ENCODE assay signal across 14 cellular contexts in genomic region chr11:108319541-108320145, GRCh38.
A peak's percentile ranks its signal among the peaks of the same experiment; 100 is the strongest.
DNase-seq lines count a peak whose midpoint lies in the region; ATAC-seq and TF ChIP-seq lines count a peak whose summit lies in the region.
"Had no signal": no experiment of that assay in that cellular context is flagged by ENCODE, and none has a peak within 500 bp of the region (broad histone marks: within the 10 kb centered on the region; RNA-seq: fewer than 3 reads in every experiment).

No MANE protein-coding gene starts in this region.

- H3K4me1 ChIP-seq in foreskin keratinocyte: peaks cover 25% of the 10 kb centered on the region
- H3K4me1 ChIP-seq in mesenchymal stem cell (ENCODE audit: control insufficient read depth, insufficient read depth, low read depth, low read length): no peaks in the 10 kb centered on the region

- H2AK5ac ChIP-seq in mesenchymal stem cell (ENCODE audit: low read length, severe bottlenecking): no peak overlapping the region

- H3K27ac ChIP-seq in AG04450 (ENCODE audit: low read depth, low read length): peak overlapping the region; percentile 21
- no peak overlapping the region for H3K27ac ChIP-seq in foreskin keratinocyte
- no peak overlapping the region for H3K27ac ChIP-seq in mesenchymal stem cell (ENCODE audit: low read length, poor library complexity, severe bottlenecking)
- H3K27ac ChIP-seq: VCaP had no signal

- H3K18ac ChIP-seq in mesenchymal stem cell (ENCODE audit: low read depth in 1 of 2, low read length in 2 of 2): no peak overlapping the region

- no peak overlapping the region for H2BK5ac ChIP-seq in mesenchymal stem cell (ENCODE audit: low read depth, low read length, poor library complexity, severe bottlenecking)

- no peak overlapping the region for H2BK15ac ChIP-seq in mesenchymal stem cell (ENCODE audit: low read depth, poor library complexity, severe bottlenecking)

- POLR2A ChIA-PET in AG04450 (lab: Yijun Ruan, JAX): no interaction called here

- H3K36me3 Mint-ChIP-seq in activated naive CD8-positive, alpha-beta T cell treated with anti-CD3 and anti-CD28 coated beads, Interleukin-2, amount 50 U/mL, for 24 hours (ENCODE audit: low read depth): peaks cover 29% of the 10 kb centered on the region
- H3K36me3 Mint-ChIP-seq in effector memory CD8-positive, alpha-beta T cell (ENCODE audit: insufficient read depth): peaks cover 85% of the 10 kb centered on the region

- H3K27me3 Mint-ChIP-seq in activated naive CD8-positive, alpha-beta T cell treated with anti-CD3 and anti-CD28 coated beads, Interleukin-2, amount 50 U/mL, for 24 hours: no peaks in the 10 kb centered on the region
- no peaks in the 10 kb centered on the region for H3K27me3 Mint-ChIP-seq in effector memory CD8-positive, alpha-beta T cell

- no peak overlapping the region for H3K4ac ChIP-seq in mesenchymal stem cell (ENCODE audit: low read depth in 1 of 2, low read length in 2 of 2)

- peak overlapping the region; percentile 64 for H3K27ac Mint-ChIP-seq in activated naive CD8-positive, alpha-beta T cell treated with anti-CD3 and anti-CD28 coated beads, Interleukin-2, amount 50 U/mL, for 24 hours
- peak overlapping the region in 1 of 2 donors; percentile 42 for H3K27ac Mint-ChIP-seq in effector memory CD8-positive, alpha-beta T cell

- H3K14ac ChIP-seq in mesenchymal stem cell (ENCODE audit: low read length in 2 of 2): no peak overlapping the region

- H2BK120ac ChIP-seq in mesenchymal stem cell (ENCODE audit: low read depth, low read length): no peak overlapping the region

- H2BK12ac ChIP-seq in mesenchymal stem cell (ENCODE audit: low read length in 2 of 2): no peak overlapping the region

- no peak overlapping the region for H3K4me2 ChIP-seq in mesenchymal stem cell (ENCODE audit: low read length, poor library complexity, severe bottlenecking)

- H3K9ac ChIP-seq in mesenchymal stem cell (ENCODE audit: low read length): no peak overlapping the region

- H2AFZ ChIP-seq in mesenchymal stem cell (ENCODE audit: low read depth, low read length): no peak overlapping the region

- H3K27me3 ChIP-seq in AG04450 (ENCODE audit: control insufficient read depth, insufficient read depth, low read length): no peaks in the 10 kb centered on the region
- no peaks in the 10 kb centered on the region for H3K27me3 ChIP-seq in foreskin keratinocyte
- H3K27me3 ChIP-seq in mesenchymal stem cell (ENCODE audit: control insufficient read depth in 1 of 2, insufficient read depth in 1 of 2, low read length in 2 of 2): no peaks in the 10 kb centered on the region

- H3K9me3 ChIP-seq in AG04450 (ENCODE audit: control insufficient read depth, insufficient read depth, low read length): no peaks in the 10 kb centered on the region
- no peaks in the 10 kb centered on the region for H3K9me3 ChIP-seq in mesenchymal stem cell (ENCODE audit: control insufficient read depth, low read length)

- CTCF ChIA-PET in AG04450 (lab: Charles Lee): no interaction called here

- no peak overlapping the region for H3K4me3 ChIP-seq in AG04450 (ENCODE audit: low read depth, low read length)
- H3K4me3 ChIP-seq in mesenchymal stem cell (ENCODE audit: insufficient read depth in 1 of 2, low read depth in 1 of 2, low read length in 2 of 2): no peak overlapping the region

- H3K23ac ChIP-seq in mesenchymal stem cell (ENCODE audit: low read length in 2 of 2): no peak overlapping the region

- TF ChIP-seq CTCF in AG04450 (IDR thresholded peaks at IDR 0.05; ENCODE audit: low read depth, low read length) (no peak), foreskin keratinocyte (conservative IDR thresholded peaks at IDR 0.05) (no peak)

- no peaks in the 10 kb centered on the region for H3K9me3 Mint-ChIP-seq in activated naive CD8-positive, alpha-beta T cell treated with anti-CD3 and anti-CD28 coated beads, Interleukin-2, amount 50 U/mL, for 24 hours
- no peaks in the 10 kb centered on the region for H3K9me3 Mint-ChIP-seq in effector memory CD8-positive, alpha-beta T cell
- H3K9me3 Mint-ChIP-seq: CD14-positive monocyte had no signal

- peaks cover 4% of the 10 kb centered on the region for H3K79me1 ChIP-seq in mesenchymal stem cell (replicated peaks; ENCODE audit: low read length, poor library complexity, severe bottlenecking)

- H3K4me3 Mint-ChIP-seq in activated naive CD8-positive, alpha-beta T cell treated with anti-CD3 and anti-CD28 coated beads, Interleukin-2, amount 50 U/mL, for 24 hours: no peak overlapping the region
- no peak overlapping the region for H3K4me3 Mint-ChIP-seq in effector memory CD8-positive, alpha-beta T cell
- H3K4me3 Mint-ChIP-seq: CD14-positive monocyte had no signal

- DNase-seq in AG04450 (ENCODE audit: low read depth, low spot score): no peak
- peak; percentile 46 for DNase-seq in ELR (ENCODE audit: low read depth)
- DNase-seq in activated naive CD8-positive, alpha-beta T cell treated with anti-CD3 and anti-CD28 coated beads, Interleukin-2, amount 50 U/mL, for 24 hours: no peak
- DNase-seq in foreskin keratinocyte: peak; percentile 46 to 72
- no peak for DNase-seq in effector memory CD8-positive, alpha-beta T cell
- DNase-seq in mesenchymal stem cell: no peak
- DNase-seq: aorta, left colon, NCI-H1105, retina had no signal

- no peak overlapping the region for H4K91ac ChIP-seq in mesenchymal stem cell (ENCODE audit: low read length)

- H3K36me3 ChIP-seq in mesenchymal stem cell (ENCODE audit: control insufficient read depth in 1 of 2, insufficient read depth in 2 of 2, low read depth in 1 of 2, low read length in 2 of 2): peaks cover 18 to 75% of the 10 kb centered on the region in 2 experiments

- no peak for ATAC-seq in activated naive CD8-positive, alpha-beta T cell treated with anti-CD3 and anti-CD28 coated beads, Interleukin-2, amount 50 U/mL, for 24 hours
- ATAC-seq in foreskin keratinocyte: peak; percentile 63
- ATAC-seq in effector memory CD8-positive, alpha-beta T cell (replicated peaks): no peak
- no peak for ATAC-seq in HG03108 (IDR thresholded peaks at IDR 0.05; ENCODE audit: unreplicated experiment)
- no peak for ATAC-seq in HG03039 (IDR thresholded peaks at IDR 0.05; ENCODE audit: unreplicated experiment)
- ATAC-seq: left colon had no signal

- no peak overlapping the region for H4K8ac ChIP-seq in mesenchymal stem cell (ENCODE audit: low read length)

- peaks cover 18% of the 10 kb centered on the region for H3K4me1 Mint-ChIP-seq in activated naive CD8-positive, alpha-beta T cell treated with anti-CD3 and anti-CD28 coated beads, Interleukin-2, amount 50 U/mL, for 24 hours
- no peaks in the 10 kb centered on the region for H3K4me1 Mint-ChIP-seq in effector memory CD8-positive, alpha-beta T cell (ENCODE audit: low read depth in 2 of 2)

Comparison
In these comparisons a context has a peak if more than half of its experiments do, and no peak if none do; other contexts are left out.
1. DNase-seq: peak in ELR (single experiment) and foreskin keratinocyte (2 of 2); none in AG04450 (single experiment), activated naive CD8-positive, alpha-beta T cell treated with anti-CD3 and anti-CD28 coated beads, Interleukin-2, amount 50 U/mL, for 24 hours (single experiment), effector memory CD8-positive, alpha-beta T cell (0 of 3) and mesenchymal stem cell (single experiment).